ENCODE assay signal across 14 cellular contexts in the genomic region with DNA sequence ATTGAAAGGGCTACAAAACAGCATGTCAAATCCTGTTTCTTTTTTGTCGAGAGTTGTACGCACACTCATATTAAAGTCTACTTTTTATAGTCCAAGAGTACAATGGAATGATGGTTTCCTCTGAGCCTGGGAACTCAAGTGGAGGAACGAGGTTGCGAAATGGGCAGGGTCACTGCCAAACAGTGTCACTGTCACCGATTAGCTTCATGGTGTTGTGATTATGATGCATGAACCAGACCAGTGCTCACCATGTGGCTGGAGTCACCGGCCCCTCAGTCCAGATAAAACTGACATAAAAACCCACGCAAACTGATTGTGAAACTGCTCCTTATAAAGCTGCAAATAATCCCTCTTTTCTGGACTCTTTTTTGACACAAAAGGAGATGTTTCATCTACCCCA.
DNase-seq lines count a peak whose midpoint lies in the region; TF ChIP-seq lines count a peak whose summit lies in the region.
"Had no signal": no experiment of that assay in that cellular context is flagged by ENCODE, and none has a peak within 500 bp of the region (broad histone marks: within the 10 kb centered on the region; RNA-seq: fewer than 3 reads in every experiment).

No MANE protein-coding gene starts in this region.

- no peak overlapping the region for H3K4me3 ChIP-seq in fibroblast of mammary gland (ENCODE audit: control insufficient read depth, low read depth, low read length)
- no peak overlapping the region for H3K4me3 ChIP-seq in tibial artery

- H3K36me3 ChIP-seq in tibial artery: no peaks in the 10 kb centered on the region

- H3K4me1 Mint-ChIP-seq in mesothelial cell of epicardium: peaks cover 23% of the 10 kb centered on the region
- H3K4me1 Mint-ChIP-seq: activated naive CD8-positive, alpha-beta T cell treated with anti-CD3 and anti-CD28 coated beads for 36 hours had no signal

- no peaks in the 10 kb centered on the region for H3K27me3 Mint-ChIP-seq in mesothelial cell of epicardium (ENCODE audit: low read depth)

- H3K27ac Mint-ChIP-seq in mesothelial cell of epicardium: peak overlapping the region; percentile 81
- H3K27ac Mint-ChIP-seq: activated naive CD8-positive, alpha-beta T cell treated with anti-CD3 and anti-CD28 coated beads for 36 hours had no signal

- H3K9me3 ChIP-seq in tibial artery: no peaks in the 10 kb centered on the region

- no peaks in the 10 kb centered on the region for H3K9me3 Mint-ChIP-seq in mesothelial cell of epicardium
- H3K9me3 Mint-ChIP-seq: activated naive CD8-positive, alpha-beta T cell treated with anti-CD3 and anti-CD28 coated beads for 36 hours had no signal

- intact Hi-C loops in tibial artery (cut with DNase I; ENCODE audit: low total_unique reads): no loop called here

- peaks cover 0 to 16% (median 13%) of the 10 kb centered on the region in 4 donors for H3K4me1 ChIP-seq in tibial artery

- TF ChIP-seq CTCF in fibroblast of mammary gland (conservative IDR thresholded peaks at IDR 0.05; ENCODE audit: control insufficient read depth, insufficient read depth, low read depth, low read length) (no peak), mesothelial cell of epicardium (IDR thresholded peaks at IDR 0.05; ENCODE audit: unreplicated experiment) (no peak), tibial artery (IDR thresholded peaks at IDR 0.05) (no peak)

- no peak overlapping the region for H3K4me3 Mint-ChIP-seq in mesothelial cell of epicardium
- H3K4me3 Mint-ChIP-seq: activated naive CD8-positive, alpha-beta T cell treated with anti-CD3 and anti-CD28 coated beads for 36 hours had no signal

- peak; percentile 14 for DNase-seq in OCI-M1 (lab: John Stamatoyannopoulos, UW)
- DNase-seq in fibroblast of mammary gland (ENCODE audit: low read depth): peak; percentile 96
- no peak for DNase-seq in mesothelial cell of epicardium (ENCODE audit: low spot score in 2 of 2, unreplicated experiment in 2 of 2)
- peak; percentile 80 to 86 for DNase-seq in tibial artery
- DNase-seq in C1 segment of cervical spinal cord (lab: John Stamatoyannopoulos, UW): no peak
- DNase-seq in activated effector memory CD4-positive, alpha-beta T cell treated with Interleukin-2 at 50 U/mL for 16 hours: no peak
- DNase-seq in DMS153 treated with DMSO at 0.1 percent for 48 hours (lab: John Stamatoyannopoulos, UW; ENCODE audit: unreplicated experiment): no peak
- DNase-seq in NOMO-1 treated with dmso at 0.1 percent for 144 hours (lab: John Stamatoyannopoulos, UW; ENCODE audit: unreplicated experiment): no peak
- DNase-seq: activated CD4-positive, alpha-beta T cell treated with anti-CD3 and anti-CD28 coated beads, Interleukin-2, amount 50 U/mL, for 48 hours; activated naive CD8-positive, alpha-beta T cell treated with anti-CD3 and anti-CD28 coated beads for 36 hours; DMS 273 treated with DMSO at 0.1 percent for 48 hours; NCI-H524; SW 1271 had no signal

- no peak overlapping the region for H3K27ac ChIP-seq in tibial artery
- H3K27ac ChIP-seq: parathyroid adenoma had no signal

- H3K36me3 Mint-ChIP-seq in mesothelial cell of epicardium: no peaks in the 10 kb centered on the region
- H3K36me3 Mint-ChIP-seq: activated naive CD8-positive, alpha-beta T cell treated with anti-CD3 and anti-CD28 coated beads for 36 hours had no signal

- no peaks in the 10 kb centered on the region for H3K27me3 ChIP-seq in tibial artery

Comparison
In these comparisons a context has a peak if more than half of its experiments do, and no peak if none do; other contexts are left out.
1. DNase-seq: peak in OCI-M1 (single experiment), fibroblast of mammary gland (single experiment) and tibial artery (2 of 2); none in mesothelial cell of epicardium (0 of 2), C1 segment of cervical spinal cord (0 of 14), activated effector memory CD4-positive, alpha-beta T cell treated with Interleukin-2 at 50 U/mL for 16 hours (single experiment), DMS153 treated with DMSO at 0.1 percent for 48 hours (single experiment) and NOMO-1 treated with dmso at 0.1 percent for 144 hours (single experiment).